22 cellular contexts compared by ENCODE assay signal in genomic region chr15:72857331-72858065, GRCh38.
"Had no signal": no experiment of that assay in that cellular context is flagged by ENCODE, and none has a peak within 500 bp of the region (broad histone marks: within the 10 kb centered on the region; RNA-seq: fewer than 3 reads in every experiment).

No MANE protein-coding gene starts in this region.

- H3K27me3 ChIP-seq: hepatocyte, sigmoid colon had no signal

- DNase-seq: effector memory CD4-positive, alpha-beta T cell; esophagus squamous epithelium; foreskin fibroblast; kidney; left cardiac atrium; left ventricle myocardium inferior; lower lobe of right lung; midbrain; occipital lobe; retina; sigmoid colon; stimulated activated CD4-positive, alpha-beta T cell treated with anti-CD3 and anti-CD28 coated beads, Interleukin-12 subunit alpha, Interleukin-12 subunit beta, amount 100 ng/mL, for 4 hours; stimulated activated naive CD4-positive, alpha-beta T cell had no signal

- H3K79me2 ChIP-seq: hepatocyte, parathyroid adenoma had no signal

- H3K4me3 Mint-ChIP-seq: memory B cell; natural killer cell treated with Interleukin-12 subunit alpha and Interleukin-12 subunit beta and Interleukin-15 and Interleukin-18, amount 100 ng/mL, for 72 hours had no signal

- H3K9me3 ChIP-seq: esophagus squamous epithelium, left ventricle myocardium inferior, lower lobe of right lung, prostate gland, sigmoid colon had no signal

- H3K4me1 ChIP-seq: esophagus squamous epithelium, left ventricle myocardium inferior, lower lobe of right lung, parathyroid adenoma, prostate gland had no signal

- H3K27ac Mint-ChIP-seq: memory B cell; natural killer cell treated with Interleukin-12 subunit alpha and Interleukin-12 subunit beta and Interleukin-15 and Interleukin-18, amount 100 ng/mL, for 72 hours had no signal

- H3K4me2 ChIP-seq: hepatocyte had no signal

- H3K27ac ChIP-seq: epithelial cell of prostate, esophagus squamous epithelium, hepatocyte, left ventricle myocardium inferior, lower lobe of right lung, parathyroid adenoma, prostate gland, sigmoid colon, skin epidermis had no signal

- H3K36me3 ChIP-seq: esophagus squamous epithelium, left ventricle myocardium inferior, lower lobe of right lung, prostate gland, sigmoid colon had no signal

- H2AFZ ChIP-seq: hepatocyte, parathyroid adenoma had no signal

- H3K4me3 ChIP-seq: esophagus squamous epithelium, hepatocyte, left ventricle myocardium inferior, lower lobe of right lung, prostate gland, sigmoid colon, skin epidermis had no signal

- H3K36me3 Mint-ChIP-seq: memory B cell; natural killer cell treated with Interleukin-12 subunit alpha and Interleukin-12 subunit beta and Interleukin-15 and Interleukin-18, amount 100 ng/mL, for 72 hours had no signal

- H3K9me3 Mint-ChIP-seq: memory B cell had no signal

- FAIRE-seq: endometrium, kidney, urothelium cell line had no signal
